ENCODE assay signal across 1 cellular context in the genomic region with DNA sequence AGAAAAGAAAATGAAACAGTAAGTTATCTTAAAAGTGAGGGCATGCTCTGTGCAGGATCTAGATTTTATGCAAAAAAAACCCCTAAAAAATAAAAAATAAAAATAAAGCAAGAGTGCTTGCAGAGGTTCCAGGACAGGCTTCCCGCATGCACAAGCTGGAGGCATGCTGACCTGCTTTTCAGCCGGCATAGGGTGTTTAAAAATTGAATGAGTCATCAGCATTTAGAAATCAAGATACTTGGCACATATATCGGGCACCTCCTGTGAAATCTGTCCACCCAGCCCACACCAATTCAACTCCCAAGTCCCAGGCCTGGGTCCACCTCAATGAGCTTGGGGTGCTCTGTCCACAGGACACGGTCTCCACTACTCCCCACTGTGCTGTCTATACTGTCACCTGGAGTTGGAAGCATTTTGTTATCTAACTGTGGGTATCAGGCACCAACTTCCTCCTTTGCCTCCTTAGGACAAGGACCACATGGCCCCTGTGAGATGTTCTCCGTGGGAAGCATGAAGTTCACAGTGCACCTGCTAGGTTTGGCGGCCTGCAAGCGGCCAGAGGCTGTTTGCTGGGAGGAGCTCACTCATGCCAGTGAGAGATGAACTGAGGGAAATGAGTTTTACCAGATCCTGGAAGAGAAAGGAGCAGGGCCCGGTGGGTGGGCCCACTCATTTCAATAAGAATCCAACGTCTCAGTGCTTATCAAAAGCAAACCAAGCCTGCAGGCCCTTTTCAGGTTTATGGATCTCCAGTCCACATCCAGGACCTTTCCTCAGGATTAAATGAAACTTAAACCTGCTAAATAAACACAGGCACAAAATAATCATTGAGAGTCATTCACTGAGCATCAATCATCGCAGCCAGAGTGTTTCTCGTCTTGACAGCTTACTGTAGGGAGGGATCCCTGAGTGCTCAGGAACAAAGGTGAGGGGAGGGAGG.
A peak's percentile ranks its signal among the peaks of the same experiment; 100 is the strongest.
TF ChIP-seq lines count a peak whose summit lies in the region.

No MANE protein-coding gene starts in this region.

TF ChIP-seq in HEK293, 187 proteins besides CTCF, POLR2A, EP300 and RAD21 (continued from another document and continues in another):
- TF ChIP-seq, protein P1, sequence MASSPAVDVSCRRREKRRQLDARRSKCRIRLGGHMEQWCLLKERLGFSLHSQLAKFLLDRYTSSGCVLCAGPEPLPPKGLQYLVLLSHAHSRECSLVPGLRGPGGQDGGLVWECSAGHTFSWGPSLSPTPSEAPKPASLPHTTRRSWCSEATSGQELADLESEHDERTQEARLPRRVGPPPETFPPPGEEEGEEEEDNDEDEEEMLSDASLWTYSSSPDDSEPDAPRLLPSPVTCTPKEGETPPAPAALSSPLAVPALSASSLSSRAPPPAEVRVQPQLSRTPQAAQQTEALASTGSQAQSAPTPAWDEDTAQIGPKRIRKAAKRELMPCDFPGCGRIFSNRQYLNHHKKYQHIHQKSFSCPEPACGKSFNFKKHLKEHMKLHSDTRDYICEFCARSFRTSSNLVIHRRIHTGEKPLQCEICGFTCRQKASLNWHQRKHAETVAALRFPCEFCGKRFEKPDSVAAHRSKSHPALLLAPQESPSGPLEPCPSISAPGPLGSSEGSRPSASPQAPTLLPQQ (tag by site-specific recombination; IDR thresholded peaks at IDR 0.05), result peak; percentile 97
- TF ChIP-seq OVOL3 (tag by site-specific recombination; IDR thresholded peaks at IDR 0.05) (peak; percentile 78; the same call in 1 of the 2 replicates), WT1 (tag by site-specific recombination; IDR thresholded peaks at IDR 0.05) (peak; percentile 98), ZNF530 (tag by site-specific recombination; IDR thresholded peaks at IDR 0.05; ENCODE audit: low read depth) (no peak), ZNF664 (tag by site-specific recombination; IDR thresholded peaks at IDR 0.05) (0 out of 2 replicates have a peak, but pooled peaks have one; percentile 15), YY1 (tag by site-specific recombination; IDR thresholded peaks at IDR 0.05) (no peak), ZSCAN16 (tag by site-specific recombination; IDR thresholded peaks at IDR 0.05) (peak; percentile 65), ZNF274 (IDR thresholded peaks at IDR 0.05; ENCODE audit: low read length) (no peak), ZNF274 (tag by site-specific recombination; IDR thresholded peaks at IDR 0.05; ENCODE audit: borderline replicate concordance) (no peak), KLF9 (tag by site-specific recombination; IDR thresholded peaks at IDR 0.05; ENCODE audit: low read depth) (peak; percentile 7; the same call in 1 of the 2 replicates), ZSCAN30 (tag by site-specific recombination; IDR thresholded peaks at IDR 0.05) (peak; percentile 72; the same call in 1 of the 2 replicates), ZNF404 (tag by site-specific recombination; IDR thresholded peaks at IDR 0.05) (no peak), ZNF843 (tag by site-specific recombination; IDR thresholded peaks at IDR 0.05) (peak; percentile 81), ZNF202 (tag by site-specific recombination; IDR thresholded peaks at IDR 0.05; ENCODE audit: borderline replicate concordance) (no peak), MEIS1 (CRISPR knock-in tag; IDR thresholded peaks at IDR 0.05; ENCODE audit: borderline replicate concordance) (peak; percentile 96), ZNF174 (tag by site-specific recombination; IDR thresholded peaks at IDR 0.05) (no peak), ZNF629 (tag by site-specific recombination; IDR thresholded peaks at IDR 0.05) (0 out of 2 replicates have a peak, but pooled peaks have one; percentile 30), ZNF707 (tag by site-specific recombination; IDR thresholded peaks at IDR 0.05) (no peak), ZNF501 (tag by site-specific recombination; IDR thresholded peaks at IDR 0.05) (no peak), ZXDB (tag by site-specific recombination; IDR thresholded peaks at IDR 0.05) (0 out of 2 replicates have a peak, but pooled peaks have one; percentile 36), ZNF701 (tag by site-specific recombination; IDR thresholded peaks at IDR 0.05) (no peak), GLIS2 (tag by site-specific recombination; IDR thresholded peaks at IDR 0.05) (no peak), ZNF16 (tag by site-specific recombination; IDR thresholded peaks at IDR 0.05; ENCODE audit: low read depth) (no peak), MZF1 (tag by site-specific recombination; IDR thresholded peaks at IDR 0.05; ENCODE audit: borderline replicate concordance) (no peak), ZIC2 (tag by site-specific recombination; IDR thresholded peaks at IDR 0.05) (peak; percentile 87), ZNF350 (tag by site-specific recombination; IDR thresholded peaks at IDR 0.05) (no peak), BCL11B (tag by site-specific recombination; IDR thresholded peaks at IDR 0.05; ENCODE audit: low read depth) (no peak), ZNF596 (tag by site-specific recombination; IDR thresholded peaks at IDR 0.05) (no peak), ZNF121 (tag by site-specific recombination; IDR thresholded peaks at IDR 0.05) (no peak)
- TF ChIP-seq, protein P2, sequence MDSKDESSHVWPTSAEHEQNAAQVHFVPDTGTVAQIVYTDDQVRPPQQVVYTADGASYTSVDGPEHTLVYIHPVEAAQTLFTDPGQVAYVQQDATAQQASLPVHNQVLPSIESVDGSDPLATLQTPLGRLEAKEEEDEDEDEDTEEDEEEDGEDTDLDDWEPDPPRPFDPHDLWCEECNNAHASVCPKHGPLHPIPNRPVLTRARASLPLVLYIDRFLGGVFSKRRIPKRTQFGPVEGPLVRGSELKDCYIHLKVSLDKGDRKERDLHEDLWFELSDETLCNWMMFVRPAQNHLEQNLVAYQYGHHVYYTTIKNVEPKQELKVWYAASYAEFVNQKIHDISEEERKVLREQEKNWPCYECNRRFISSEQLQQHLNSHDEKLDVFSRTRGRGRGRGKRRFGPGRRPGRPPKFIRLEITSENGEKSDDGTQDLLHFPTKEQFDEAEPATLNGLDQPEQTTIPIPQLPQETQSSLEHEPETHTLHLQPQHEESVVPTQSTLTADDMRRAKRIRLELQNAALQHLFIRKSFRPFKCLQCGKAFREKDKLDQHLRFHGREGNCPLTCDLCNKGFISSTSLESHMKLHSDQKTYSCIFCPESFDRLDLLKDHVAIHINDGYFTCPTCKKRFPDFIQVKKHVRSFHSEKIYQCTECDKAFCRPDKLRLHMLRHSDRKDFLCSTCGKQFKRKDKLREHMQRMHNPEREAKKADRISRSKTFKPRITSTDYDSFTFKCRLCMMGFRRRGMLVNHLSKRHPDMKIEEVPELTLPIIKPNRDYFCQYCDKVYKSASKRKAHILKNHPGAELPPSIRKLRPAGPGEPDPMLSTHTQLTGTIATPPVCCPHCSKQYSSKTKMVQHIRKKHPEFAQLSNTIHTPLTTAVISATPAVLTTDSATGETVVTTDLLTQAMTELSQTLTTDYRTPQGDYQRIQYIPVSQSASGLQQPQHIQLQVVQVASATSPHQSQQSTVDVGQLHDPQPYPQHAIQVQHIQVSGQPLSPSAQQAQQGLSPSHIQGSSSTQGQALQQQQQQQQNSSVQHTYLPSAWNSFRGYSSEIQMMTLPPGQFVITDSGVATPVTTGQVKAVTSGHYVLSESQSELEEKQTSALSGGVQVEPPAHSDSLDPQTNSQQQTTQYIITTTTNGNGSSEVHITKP (tag by site-specific recombination; IDR thresholded peaks at IDR 0.05), result 0 out of 2 replicates have a peak, but pooled peaks have one; percentile 29
- TF ChIP-seq, protein P3, sequence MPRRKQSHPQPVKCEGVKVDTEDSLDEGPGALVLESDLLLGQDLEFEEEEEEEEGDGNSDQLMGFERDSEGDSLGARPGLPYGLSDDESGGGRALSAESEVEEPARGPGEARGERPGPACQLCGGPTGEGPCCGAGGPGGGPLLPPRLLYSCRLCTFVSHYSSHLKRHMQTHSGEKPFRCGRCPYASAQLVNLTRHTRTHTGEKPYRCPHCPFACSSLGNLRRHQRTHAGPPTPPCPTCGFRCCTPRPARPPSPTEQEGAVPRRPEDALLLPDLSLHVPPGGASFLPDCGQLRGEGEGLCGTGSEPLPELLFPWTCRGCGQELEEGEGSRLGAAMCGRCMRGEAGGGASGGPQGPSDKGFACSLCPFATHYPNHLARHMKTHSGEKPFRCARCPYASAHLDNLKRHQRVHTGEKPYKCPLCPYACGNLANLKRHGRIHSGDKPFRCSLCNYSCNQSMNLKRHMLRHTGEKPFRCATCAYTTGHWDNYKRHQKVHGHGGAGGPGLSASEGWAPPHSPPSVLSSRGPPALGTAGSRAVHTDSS (tag by site-specific recombination; IDR thresholded peaks at IDR 0.05), result no peak
- TF ChIP-seq, protein P4, sequence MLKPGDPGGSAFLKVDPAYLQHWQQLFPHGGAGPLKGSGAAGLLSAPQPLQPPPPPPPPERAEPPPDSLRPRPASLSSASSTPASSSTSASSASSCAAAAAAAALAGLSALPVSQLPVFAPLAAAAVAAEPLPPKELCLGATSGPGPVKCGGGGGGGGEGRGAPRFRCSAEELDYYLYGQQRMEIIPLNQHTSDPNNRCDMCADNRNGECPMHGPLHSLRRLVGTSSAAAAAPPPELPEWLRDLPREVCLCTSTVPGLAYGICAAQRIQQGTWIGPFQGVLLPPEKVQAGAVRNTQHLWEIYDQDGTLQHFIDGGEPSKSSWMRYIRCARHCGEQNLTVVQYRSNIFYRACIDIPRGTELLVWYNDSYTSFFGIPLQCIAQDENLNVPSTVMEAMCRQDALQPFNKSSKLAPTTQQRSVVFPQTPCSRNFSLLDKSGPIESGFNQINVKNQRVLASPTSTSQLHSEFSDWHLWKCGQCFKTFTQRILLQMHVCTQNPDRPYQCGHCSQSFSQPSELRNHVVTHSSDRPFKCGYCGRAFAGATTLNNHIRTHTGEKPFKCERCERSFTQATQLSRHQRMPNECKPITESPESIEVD (tag by site-specific recombination; IDR thresholded peaks at IDR 0.05), result peak; percentile 94
- TF ChIP-seq, protein P5, sequence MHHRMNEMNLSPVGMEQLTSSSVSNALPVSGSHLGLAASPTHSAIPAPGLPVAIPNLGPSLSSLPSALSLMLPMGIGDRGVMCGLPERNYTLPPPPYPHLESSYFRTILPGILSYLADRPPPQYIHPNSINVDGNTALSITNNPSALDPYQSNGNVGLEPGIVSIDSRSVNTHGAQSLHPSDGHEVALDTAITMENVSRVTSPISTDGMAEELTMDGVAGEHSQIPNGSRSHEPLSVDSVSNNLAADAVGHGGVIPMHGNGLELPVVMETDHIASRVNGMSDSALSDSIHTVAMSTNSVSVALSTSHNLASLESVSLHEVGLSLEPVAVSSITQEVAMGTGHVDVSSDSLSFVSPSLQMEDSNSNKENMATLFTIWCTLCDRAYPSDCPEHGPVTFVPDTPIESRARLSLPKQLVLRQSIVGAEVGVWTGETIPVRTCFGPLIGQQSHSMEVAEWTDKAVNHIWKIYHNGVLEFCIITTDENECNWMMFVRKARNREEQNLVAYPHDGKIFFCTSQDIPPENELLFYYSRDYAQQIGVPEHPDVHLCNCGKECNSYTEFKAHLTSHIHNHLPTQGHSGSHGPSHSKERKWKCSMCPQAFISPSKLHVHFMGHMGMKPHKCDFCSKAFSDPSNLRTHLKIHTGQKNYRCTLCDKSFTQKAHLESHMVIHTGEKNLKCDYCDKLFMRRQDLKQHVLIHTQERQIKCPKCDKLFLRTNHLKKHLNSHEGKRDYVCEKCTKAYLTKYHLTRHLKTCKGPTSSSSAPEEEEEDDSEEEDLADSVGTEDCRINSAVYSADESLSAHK (tag by site-specific recombination; IDR thresholded peaks at IDR 0.05), result peak; percentile 81; the same call in 1 of the 2 replicates
- TF ChIP-seq, protein P6, sequence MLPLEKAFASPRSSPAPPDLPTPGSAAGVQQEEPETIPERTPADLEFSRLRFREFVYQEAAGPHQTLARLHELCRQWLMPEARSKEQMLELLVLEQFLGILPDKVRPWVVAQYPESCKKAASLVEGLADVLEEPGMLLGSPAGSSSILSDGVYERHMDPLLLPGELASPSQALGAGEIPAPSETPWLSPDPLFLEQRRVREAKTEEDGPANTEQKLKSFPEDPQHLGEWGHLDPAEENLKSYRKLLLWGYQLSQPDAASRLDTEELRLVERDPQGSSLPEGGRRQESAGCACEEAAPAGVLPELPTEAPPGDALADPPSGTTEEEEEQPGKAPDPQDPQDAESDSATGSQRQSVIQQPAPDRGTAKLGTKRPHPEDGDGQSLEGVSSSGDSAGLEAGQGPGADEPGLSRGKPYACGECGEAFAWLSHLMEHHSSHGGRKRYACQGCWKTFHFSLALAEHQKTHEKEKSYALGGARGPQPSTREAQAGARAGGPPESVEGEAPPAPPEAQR (tag by site-specific recombination; IDR thresholded peaks at IDR 0.05), result no peak
- TF ChIP-seq, protein P7, sequence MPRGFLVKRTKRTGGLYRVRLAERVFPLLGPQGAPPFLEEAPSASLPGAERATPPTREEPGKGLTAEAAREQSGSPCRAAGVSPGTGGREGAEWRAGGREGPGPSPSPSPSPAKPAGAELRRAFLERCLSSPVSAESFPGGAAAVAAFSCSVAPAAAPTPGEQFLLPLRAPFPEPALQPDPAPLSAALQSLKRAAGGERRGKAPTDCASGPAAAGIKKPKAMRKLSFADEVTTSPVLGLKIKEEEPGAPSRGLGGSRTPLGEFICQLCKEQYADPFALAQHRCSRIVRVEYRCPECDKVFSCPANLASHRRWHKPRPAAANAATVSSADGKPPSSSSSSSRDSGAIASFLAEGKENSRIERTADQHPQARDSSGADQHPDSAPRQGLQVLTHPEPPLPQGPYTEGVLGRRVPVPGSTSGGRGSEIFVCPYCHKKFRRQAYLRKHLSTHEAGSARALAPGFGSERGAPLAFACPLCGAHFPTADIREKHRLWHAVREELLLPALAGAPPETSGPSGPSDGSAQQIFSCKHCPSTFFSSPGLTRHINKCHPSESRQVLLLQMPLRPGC (tag by site-specific recombination; IDR thresholded peaks at IDR 0.05), result peak; percentile 74; the same call in 1 of the 2 replicates
- TF ChIP-seq, protein P8, sequence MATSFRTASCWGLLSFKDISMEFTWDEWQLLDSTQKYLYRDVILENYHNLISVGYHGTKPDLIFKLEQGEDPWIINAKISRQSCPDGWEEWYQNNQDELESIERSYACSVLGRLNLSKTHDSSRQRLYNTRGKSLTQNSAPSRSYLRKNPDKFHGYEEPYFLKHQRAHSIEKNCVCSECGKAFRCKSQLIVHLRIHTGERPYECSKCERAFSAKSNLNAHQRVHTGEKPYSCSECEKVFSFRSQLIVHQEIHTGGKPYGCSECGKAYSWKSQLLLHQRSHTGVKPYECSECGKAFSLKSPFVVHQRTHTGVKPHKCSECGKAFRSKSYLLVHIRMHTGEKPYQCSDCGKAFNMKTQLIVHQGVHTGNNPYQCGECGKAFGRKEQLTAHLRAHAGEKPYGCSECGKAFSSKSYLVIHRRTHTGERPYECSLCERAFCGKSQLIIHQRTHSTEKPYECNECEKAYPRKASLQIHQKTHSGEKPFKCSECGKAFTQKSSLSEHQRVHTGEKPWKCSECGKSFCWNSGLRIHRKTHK (tag by site-specific recombination; IDR thresholded peaks at IDR 0.05), result no peak
- TF ChIP-seq, protein P9, sequence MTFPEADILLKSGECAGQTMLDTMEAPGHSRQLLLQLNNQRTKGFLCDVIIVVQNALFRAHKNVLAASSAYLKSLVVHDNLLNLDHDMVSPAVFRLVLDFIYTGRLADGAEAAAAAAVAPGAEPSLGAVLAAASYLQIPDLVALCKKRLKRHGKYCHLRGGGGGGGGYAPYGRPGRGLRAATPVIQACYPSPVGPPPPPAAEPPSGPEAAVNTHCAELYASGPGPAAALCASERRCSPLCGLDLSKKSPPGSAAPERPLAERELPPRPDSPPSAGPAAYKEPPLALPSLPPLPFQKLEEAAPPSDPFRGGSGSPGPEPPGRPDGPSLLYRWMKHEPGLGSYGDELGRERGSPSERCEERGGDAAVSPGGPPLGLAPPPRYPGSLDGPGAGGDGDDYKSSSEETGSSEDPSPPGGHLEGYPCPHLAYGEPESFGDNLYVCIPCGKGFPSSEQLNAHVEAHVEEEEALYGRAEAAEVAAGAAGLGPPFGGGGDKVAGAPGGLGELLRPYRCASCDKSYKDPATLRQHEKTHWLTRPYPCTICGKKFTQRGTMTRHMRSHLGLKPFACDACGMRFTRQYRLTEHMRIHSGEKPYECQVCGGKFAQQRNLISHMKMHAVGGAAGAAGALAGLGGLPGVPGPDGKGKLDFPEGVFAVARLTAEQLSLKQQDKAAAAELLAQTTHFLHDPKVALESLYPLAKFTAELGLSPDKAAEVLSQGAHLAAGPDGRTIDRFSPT (tag by site-specific recombination; IDR thresholded peaks at IDR 0.05), result no peak
